In the genomic region with DNA sequence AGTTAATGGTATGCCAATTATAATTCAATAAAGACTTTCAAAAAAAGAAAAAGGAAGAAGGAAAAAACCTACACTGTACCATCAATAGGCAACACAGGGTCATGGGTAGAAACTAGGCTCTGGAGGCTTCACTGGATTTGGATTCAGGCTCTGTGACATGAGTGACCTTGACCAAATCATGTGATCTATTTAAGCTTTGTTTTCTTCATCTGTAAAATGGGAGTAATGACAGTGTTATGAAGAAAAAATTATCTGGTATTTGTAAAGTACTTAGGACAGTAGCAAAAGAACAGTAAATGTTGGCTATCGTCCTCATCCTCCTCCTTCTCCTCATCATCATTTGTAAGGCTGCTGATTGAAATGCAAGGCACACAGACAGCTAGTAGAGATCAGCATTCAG, we compare ENCODE assay signal across 1 cellular context.
TF ChIP-seq lines count a peak whose summit lies in the region.

No MANE protein-coding gene starts in this region.

TF ChIP-seq in IMR-90, 13 proteins besides CTCF, POLR2A, EP300 and RAD21 (continued from another document):
- TF ChIP-seq CEBPB (IDR thresholded peaks at IDR 0.05; ENCODE audit: low read depth, low read length) = no peak
- TF ChIP-seq NFE2L2 (IDR thresholded peaks at IDR 0.05; ENCODE audit: low read depth, low read length) = no peak
- no peak for TF ChIP-seq ELK1 (IDR thresholded peaks at IDR 0.05; ENCODE audit: borderline replicate concordance, low read depth, low read length)
- no peak for TF ChIP-seq MXI1 (IDR thresholded peaks at IDR 0.05; ENCODE audit: borderline replicate concordance, low read depth, low read length)
- no peak for TF ChIP-seq RFX5 (IDR thresholded peaks at IDR 0.05; ENCODE audit: low read depth, low read length)
- no peak for TF ChIP-seq MAZ (IDR thresholded peaks at IDR 0.05; ENCODE audit: borderline replicate concordance, low read depth, low read length)
- no peak for TF ChIP-seq FOS (IDR thresholded peaks at IDR 0.05; ENCODE audit: low read depth, low read length)
- no peak for TF ChIP-seq MAFK (IDR thresholded peaks at IDR 0.05; ENCODE audit: low read depth, low read length)
- TF ChIP-seq CHD1 (IDR thresholded peaks at IDR 0.05; ENCODE audit: low read depth, low read length) = no peak
- TF ChIP-seq, protein P1, sequence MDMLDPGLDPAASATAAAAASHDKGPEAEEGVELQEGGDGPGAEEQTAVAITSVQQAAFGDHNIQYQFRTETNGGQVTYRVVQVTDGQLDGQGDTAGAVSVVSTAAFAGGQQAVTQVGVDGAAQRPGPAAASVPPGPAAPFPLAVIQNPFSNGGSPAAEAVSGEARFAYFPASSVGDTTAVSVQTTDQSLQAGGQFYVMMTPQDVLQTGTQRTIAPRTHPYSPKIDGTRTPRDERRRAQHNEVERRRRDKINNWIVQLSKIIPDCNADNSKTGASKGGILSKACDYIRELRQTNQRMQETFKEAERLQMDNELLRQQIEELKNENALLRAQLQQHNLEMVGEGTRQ (IDR thresholded peaks at IDR 0.05; ENCODE audit: low read depth, low read length) = no peak
- no peak for TF ChIP-seq BHLHE40 (IDR thresholded peaks at IDR 0.05; ENCODE audit: low read depth, low read length)
- TF ChIP-seq SMC3 (IDR thresholded peaks at IDR 0.05; ENCODE audit: low read depth, low read length) = no peak
